In genomic region chr10:119754085-119754484, GRCh38 we compare ENCODE assay signal across 20 cellular contexts. TPM values are rescaled to one million over a fixed set of nuclear protein-coding genes. Genes with fewer than 3 reads are reported as not detected.
DNase-seq lines count a peak whose midpoint lies in the region; ATAC-seq, FAIRE-seq and TF ChIP-seq lines count a peak whose summit lies in the region.
"Had no signal": no experiment of that assay in that cellular context is flagged by ENCODE, and none has a peak within 500 bp of the region (broad histone marks: within the 10 kb centered on the region; RNA-seq: fewer than 3 reads in every experiment).

No MANE protein-coding gene starts in this region.

- no peaks in the 10 kb centered on the region for H4K20me1 ChIP-seq in H9 (ENCODE audit: control insufficient read depth, insufficient read depth, insufficient read length)

- H3K4me3 ChIP-seq in pancreas: no peak overlapping the region
- H3K4me3 ChIP-seq: ascending aorta, GM23248 had no signal

- no peaks in the 10 kb centered on the region for H3K36me3 ChIP-seq in pancreas
- H3K36me3 ChIP-seq: ascending aorta had no signal

- no peak overlapping the region for H2AK5ac ChIP-seq in H9 (ENCODE audit: insufficient read length, low read length)

- FAIRE-seq in pancreas (lab: Jason Lieb, UNC): no peak
- FAIRE-seq: frontal cortex, GM12892, keratinocyte had no signal

- H3K27me3 ChIP-seq in H9 (ENCODE audit: insufficient read depth, low read length) (no peaks in the 10 kb centered on the region), pancreas (no peaks in the 10 kb centered on the region)
- H3K27me3 ChIP-seq: ascending aorta had no signal

- H3T11ph ChIP-seq in H9 (ENCODE audit: low read length): no peak overlapping the region

- ATAC-seq in pancreas: peak; percentile 18 to 34 (median 25)
- ATAC-seq: activated naive CD4-positive, alpha-beta T cell treated with anti-CD3 and anti-CD28 coated beads, Interleukin-2, amount 50 U/mL, for 72 hours; right cardiac atrium had no signal

- no peak overlapping the region for H3K18ac ChIP-seq in H9 (ENCODE audit: insufficient read length, low read depth, low read length)

- DNase-seq in NCI-H345 (lab: John Stamatoyannopoulos, UW) (peak; percentile 0), NCI-H345 treated with DMSO at 0.1 percent for 48 hours (lab: John Stamatoyannopoulos, UW; ENCODE audit: unreplicated experiment) (no peak), H9 (no peak), astrocyte of the hippocampus (ENCODE audit: low read depth, low spot score) (peak; percentile 52), pancreas (peak in 2 of 6 donors; percentile 29 to 42), posterior vena cava (ENCODE audit: low spot score) (no peak), NCI-H2107 (lab: John Stamatoyannopoulos, UW) (no peak)
- DNase-seq in stimulated activated CD8-positive, alpha-beta memory T cell treated with anti-CD3 and anti-CD28 coated beads, Interleukin-4, amount 100 ng/mL, for 48 hours: no peak
- DNase-seq: activated T-cell treated with anti-CD3 and anti-CD28 coated beads, Interleukin-2, amount 50 U/mL, for 24 hours; CD4-positive, alpha-beta T cell; effector CD8-positive, alpha-beta T cell; GM23248; right cardiac atrium; stimulated activated CD4-positive, alpha-beta T cell treated with anti-CD3 and anti-CD28 coated beads, Interleukin-15, amount 100 ng/mL, for 24 hours had no signal

- H2BK12ac ChIP-seq in H9 (ENCODE audit: insufficient read length, low read depth, low read length): no peak overlapping the region

- no peaks in the 10 kb centered on the region for H3K79me1 ChIP-seq in H9 (ENCODE audit: insufficient read depth, low read depth, low read length, poor library complexity, severe bottlenecking)

- H3K9me3 ChIP-seq in H9 (ENCODE audit: control insufficient read depth, low read depth, low read length) (no peaks in the 10 kb centered on the region), pancreas (no peaks in the 10 kb centered on the region)
- H3K9me3 ChIP-seq: ascending aorta had no signal

- no peak overlapping the region for H3K56ac ChIP-seq in H9 (ENCODE audit: insufficient read length, low read depth, low read length)

- H3K4me1 ChIP-seq in H9 (ENCODE audit: insufficient read depth, low read length) (no peaks in the 10 kb centered on the region), pancreas (peaks cover 8 to 10% (median 9%) of the 10 kb centered on the region in 3 donors)

- no peak overlapping the region for H2BK15ac ChIP-seq in H9 (ENCODE audit: low read depth, low read length)

- H3K9me3 Mint-ChIP-seq in H9: no peaks in the 10 kb centered on the region; a peak in 1 of 5 replicates
- H3K9me3 Mint-ChIP-seq: activated naive CD4-positive, alpha-beta T cell treated with anti-CD3 and anti-CD28 coated beads, Interleukin-2, amount 50 U/mL, for 72 hours; activated T-cell treated with anti-CD3 and anti-CD28 coated beads, Interleukin-2, amount 50 U/mL, for 24 hours; CD4-positive, alpha-beta T cell had no signal

- WGBS in H9 (ENCODE audit: extremely low coverage, insufficient read length, low lambda C conversion rate): no CpG with 5 or more reads among the region's 5 CpGs
- 22 to 26% methylated on average over 5 of the region's 5 CpGs for WGBS in pancreas, 2 donors

- TF ChIP-seq CTCF in H9 (conservative IDR thresholded peaks at IDR 0.05) (no peak), pancreas (IDR thresholded peaks at IDR 0.05) (no peak)

- peaks cover 0 to 5% (median 0%) of the 10 kb centered on the region in 3 experiments; a peak in 3 of 7 replicates for H3K36me3 Mint-ChIP-seq in H9 (ENCODE audit: insufficient read depth in 1 of 3, low read depth in 3 of 3)

- H4K5ac ChIP-seq in H9 (ENCODE audit: insufficient read length, low read depth, low read length): no peak overlapping the region

- H3K4me3 Mint-ChIP-seq in H9: no peak overlapping the region
- H3K4me3 Mint-ChIP-seq: activated T-cell treated with anti-CD3 and anti-CD28 coated beads, Interleukin-2, amount 50 U/mL, for 24 hours; CD4-positive, alpha-beta T cell had no signal

- H3K23me2 ChIP-seq in H9 (ENCODE audit: insufficient read length, low read depth, low read length, poor library complexity, severe bottlenecking): no peaks in the 10 kb centered on the region

- H2AFZ ChIP-seq in H9 (ENCODE audit: low read length): no peak overlapping the region
- H2AFZ ChIP-seq: GM23248 had no signal

- no peak overlapping the region for H2BK20ac ChIP-seq in H9 (ENCODE audit: low read depth, low read length, poor library complexity, severe bottlenecking)

- H2BK5ac ChIP-seq in H9 (ENCODE audit: insufficient read length, low read length): no peak overlapping the region

- H3K27ac Mint-ChIP-seq in H9: peak overlapping the region; percentile 18 to 62 (median 50); a peak in 2 of 7 replicates
- H3K27ac Mint-ChIP-seq: activated T-cell treated with anti-CD3 and anti-CD28 coated beads, Interleukin-2, amount 50 U/mL, for 24 hours; CD4-positive, alpha-beta T cell had no signal

- peaks cover 15 to 21% of the 10 kb centered on the region in 2 experiments for H3K4me1 Mint-ChIP-seq in H9

- H3K9ac ChIP-seq in H9 (ENCODE audit: extremely low read depth, insufficient read length, low read length): no peak overlapping the region
- H3K9ac ChIP-seq: GM23248 had no signal

- no peaks in the 10 kb centered on the region for H3K79me2 ChIP-seq in H9 (ENCODE audit: insufficient read depth, low read length)

- no peak overlapping the region for H3K4me2 ChIP-seq in H9 (ENCODE audit: insufficient read depth, insufficient read length, low read length)

- no peak overlapping the region for H4K8ac ChIP-seq in H9 (replicated peaks; ENCODE audit: insufficient read length, low read depth, low read length)

- H3K4ac ChIP-seq in H9 (ENCODE audit: low read depth, low read length): no peak overlapping the region

- H2BK120ac ChIP-seq in H9 (ENCODE audit: low read depth, low read length, poor library complexity, severe bottlenecking): no peak overlapping the region

- no peak overlapping the region for H3K14ac ChIP-seq in H9 (ENCODE audit: insufficient read depth, low read length)

- H4K91ac ChIP-seq in H9 (ENCODE audit: insufficient read length, low read depth, low read length): no peak overlapping the region

- H3K27ac ChIP-seq in H9 (ENCODE audit: insufficient read length, low read depth, low read length): no peak overlapping the region
- no peak overlapping the region for H3K27ac ChIP-seq in pancreas
- H3K27ac ChIP-seq: GM23248, HL-60 had no signal

- no peaks in the 10 kb centered on the region for H3K27me3 Mint-ChIP-seq in H9 (ENCODE audit: low read depth)
- H3K27me3 Mint-ChIP-seq: activated T-cell treated with anti-CD3 and anti-CD28 coated beads, Interleukin-2, amount 50 U/mL, for 24 hours; CD4-positive, alpha-beta T cell had no signal

- intact Hi-C loops in pancreas (cut with DNase I) (no loop called here), posterior vena cava (cut with DNase I) (loop anchor here (10.0 kb wide), 2 partner anchors 81 to 101 kb away; no protein-coding TSS in a partner anchor)

- H3K23ac ChIP-seq in H9 (ENCODE audit: insufficient read length, low read depth, low read length): no peak overlapping the region

RNA-seq across cellular contexts. Expression of gene INPP5F, which starts 28.2 kb away (rescaled TPM):
- total RNA-seq in H9 (2021) (108 and 111 TPM in 2 replicates), pancreas (1 to 10 TPM; 4.3 to 7.1 (median 4.7) TPM), posterior vena cava (10 to 100 TPM; 10.5 to 21.9 TPM)
- polyA plus RNA-seq in pancreas: 10 to 100 TPM in 1 of 2 donors, 1 to 10 TPM in 1; 4.4 to 13.6 TPM

Comparison
In these comparisons a context has a peak if more than half of its experiments do, and no peak if none do; other contexts are left out.
1. DNase-seq: peak in NCI-H345 (single experiment) and astrocyte of the hippocampus (single experiment); none in NCI-H345 treated with DMSO at 0.1 percent for 48 hours (single experiment), H9 (single experiment), stimulated activated CD8-positive, alpha-beta memory T cell treated with anti-CD3 and anti-CD28 coated beads, Interleukin-4, amount 100 ng/mL, for 48 hours (single experiment), posterior vena cava (single experiment) and NCI-H2107 (single experiment).
2. intact Hi-C loops: an anchor here in posterior vena cava (10.0 kb wide); none called in pancreas.